In the genomic region with DNA sequence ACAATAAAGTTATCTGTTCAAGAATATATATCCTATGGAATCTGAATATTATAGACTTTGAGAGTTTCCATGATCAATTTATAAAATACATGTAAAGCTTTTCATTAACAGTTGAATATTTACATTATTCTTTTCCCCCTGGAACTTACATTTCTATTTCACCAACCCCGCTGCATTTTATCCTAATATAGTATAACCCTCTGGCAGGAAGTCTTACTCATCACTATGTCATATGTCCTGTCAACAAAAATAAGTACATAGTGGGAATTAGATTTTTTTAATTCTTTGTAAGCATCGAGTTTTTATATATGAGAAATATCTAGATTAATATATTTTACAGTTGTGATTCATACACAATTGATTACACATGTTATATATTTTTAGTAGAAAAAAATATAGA, we compare ENCODE assay signal across 2 cellular contexts.
TF ChIP-seq lines count a peak whose summit lies in the region.

No MANE protein-coding gene starts in this region.

TF ChIP-seq in SK-N-SH treated with all-trans-retinoic acid at 6 μM for 48 hours, 23 proteins besides CTCF, POLR2A, EP300 and RAD21 (continued from another document):
- TF ChIP-seq, protein P1, sequence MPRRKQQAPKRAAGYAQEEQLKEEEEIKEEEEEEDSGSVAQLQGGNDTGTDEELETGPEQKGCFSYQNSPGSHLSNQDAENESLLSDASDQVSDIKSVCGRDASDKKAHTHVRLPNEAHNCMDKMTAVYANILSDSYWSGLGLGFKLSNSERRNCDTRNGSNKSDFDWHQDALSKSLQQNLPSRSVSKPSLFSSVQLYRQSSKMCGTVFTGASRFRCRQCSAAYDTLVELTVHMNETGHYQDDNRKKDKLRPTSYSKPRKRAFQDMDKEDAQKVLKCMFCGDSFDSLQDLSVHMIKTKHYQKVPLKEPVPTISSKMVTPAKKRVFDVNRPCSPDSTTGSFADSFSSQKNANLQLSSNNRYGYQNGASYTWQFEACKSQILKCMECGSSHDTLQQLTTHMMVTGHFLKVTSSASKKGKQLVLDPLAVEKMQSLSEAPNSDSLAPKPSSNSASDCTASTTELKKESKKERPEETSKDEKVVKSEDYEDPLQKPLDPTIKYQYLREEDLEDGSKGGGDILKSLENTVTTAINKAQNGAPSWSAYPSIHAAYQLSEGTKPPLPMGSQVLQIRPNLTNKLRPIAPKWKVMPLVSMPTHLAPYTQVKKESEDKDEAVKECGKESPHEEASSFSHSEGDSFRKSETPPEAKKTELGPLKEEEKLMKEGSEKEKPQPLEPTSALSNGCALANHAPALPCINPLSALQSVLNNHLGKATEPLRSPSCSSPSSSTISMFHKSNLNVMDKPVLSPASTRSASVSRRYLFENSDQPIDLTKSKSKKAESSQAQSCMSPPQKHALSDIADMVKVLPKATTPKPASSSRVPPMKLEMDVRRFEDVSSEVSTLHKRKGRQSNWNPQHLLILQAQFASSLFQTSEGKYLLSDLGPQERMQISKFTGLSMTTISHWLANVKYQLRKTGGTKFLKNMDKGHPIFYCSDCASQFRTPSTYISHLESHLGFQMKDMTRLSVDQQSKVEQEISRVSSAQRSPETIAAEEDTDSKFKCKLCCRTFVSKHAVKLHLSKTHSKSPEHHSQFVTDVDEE (CRISPR knock-in tag; IDR thresholded peaks at IDR 0.05), result no peak
- TF ChIP-seq BACH2 (CRISPR knock-in tag; IDR thresholded peaks at IDR 0.05; ENCODE audit: borderline replicate concordance), result no peak

TF ChIP-seq in SK-N-SH, 30 proteins besides CTCF, POLR2A, EP300 and RAD21 (continued from another document):
- TF ChIP-seq, protein P2, sequence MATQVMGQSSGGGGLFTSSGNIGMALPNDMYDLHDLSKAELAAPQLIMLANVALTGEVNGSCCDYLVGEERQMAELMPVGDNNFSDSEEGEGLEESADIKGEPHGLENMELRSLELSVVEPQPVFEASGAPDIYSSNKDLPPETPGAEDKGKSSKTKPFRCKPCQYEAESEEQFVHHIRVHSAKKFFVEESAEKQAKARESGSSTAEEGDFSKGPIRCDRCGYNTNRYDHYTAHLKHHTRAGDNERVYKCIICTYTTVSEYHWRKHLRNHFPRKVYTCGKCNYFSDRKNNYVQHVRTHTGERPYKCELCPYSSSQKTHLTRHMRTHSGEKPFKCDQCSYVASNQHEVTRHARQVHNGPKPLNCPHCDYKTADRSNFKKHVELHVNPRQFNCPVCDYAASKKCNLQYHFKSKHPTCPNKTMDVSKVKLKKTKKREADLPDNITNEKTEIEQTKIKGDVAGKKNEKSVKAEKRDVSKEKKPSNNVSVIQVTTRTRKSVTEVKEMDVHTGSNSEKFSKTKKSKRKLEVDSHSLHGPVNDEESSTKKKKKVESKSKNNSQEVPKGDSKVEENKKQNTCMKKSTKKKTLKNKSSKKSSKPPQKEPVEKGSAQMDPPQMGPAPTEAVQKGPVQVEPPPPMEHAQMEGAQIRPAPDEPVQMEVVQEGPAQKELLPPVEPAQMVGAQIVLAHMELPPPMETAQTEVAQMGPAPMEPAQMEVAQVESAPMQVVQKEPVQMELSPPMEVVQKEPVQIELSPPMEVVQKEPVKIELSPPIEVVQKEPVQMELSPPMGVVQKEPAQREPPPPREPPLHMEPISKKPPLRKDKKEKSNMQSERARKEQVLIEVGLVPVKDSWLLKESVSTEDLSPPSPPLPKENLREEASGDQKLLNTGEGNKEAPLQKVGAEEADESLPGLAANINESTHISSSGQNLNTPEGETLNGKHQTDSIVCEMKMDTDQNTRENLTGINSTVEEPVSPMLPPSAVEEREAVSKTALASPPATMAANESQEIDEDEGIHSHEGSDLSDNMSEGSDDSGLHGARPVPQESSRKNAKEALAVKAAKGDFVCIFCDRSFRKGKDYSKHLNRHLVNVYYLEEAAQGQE (IDR thresholded peaks at IDR 0.05; ENCODE audit: low read depth, low read length), result no peak
- TF ChIP-seq, protein P3, sequence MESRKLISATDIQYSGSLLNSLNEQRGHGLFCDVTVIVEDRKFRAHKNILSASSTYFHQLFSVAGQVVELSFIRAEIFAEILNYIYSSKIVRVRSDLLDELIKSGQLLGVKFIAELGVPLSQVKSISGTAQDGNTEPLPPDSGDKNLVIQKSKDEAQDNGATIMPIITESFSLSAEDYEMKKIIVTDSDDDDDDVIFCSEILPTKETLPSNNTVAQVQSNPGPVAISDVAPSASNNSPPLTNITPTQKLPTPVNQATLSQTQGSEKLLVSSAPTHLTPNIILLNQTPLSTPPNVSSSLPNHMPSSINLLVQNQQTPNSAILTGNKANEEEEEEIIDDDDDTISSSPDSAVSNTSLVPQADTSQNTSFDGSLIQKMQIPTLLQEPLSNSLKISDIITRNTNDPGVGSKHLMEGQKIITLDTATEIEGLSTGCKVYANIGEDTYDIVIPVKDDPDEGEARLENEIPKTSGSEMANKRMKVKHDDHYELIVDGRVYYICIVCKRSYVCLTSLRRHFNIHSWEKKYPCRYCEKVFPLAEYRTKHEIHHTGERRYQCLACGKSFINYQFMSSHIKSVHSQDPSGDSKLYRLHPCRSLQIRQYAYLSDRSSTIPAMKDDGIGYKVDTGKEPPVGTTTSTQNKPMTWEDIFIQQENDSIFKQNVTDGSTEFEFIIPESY (IDR thresholded peaks at IDR 0.05; ENCODE audit: borderline replicate concordance, low read depth), result no peak
- no peak for TF ChIP-seq RCOR1 (IDR thresholded peaks at IDR 0.05; ENCODE audit: low read length)
- no peak for TF ChIP-seq GATA2 (CRISPR knock-in tag; IDR thresholded peaks at IDR 0.05)
- no peak for TF ChIP-seq RFX5 (IDR thresholded peaks at IDR 0.05; ENCODE audit: low read length)
- TF ChIP-seq MXI1 (IDR thresholded peaks at IDR 0.05; ENCODE audit: low read depth, low read length), result no peak
- TF ChIP-seq ELF1 (IDR thresholded peaks at IDR 0.05), result no peak
- TF ChIP-seq FOXJ3 (CRISPR knock-in tag; IDR thresholded peaks at IDR 0.05), result no peak
- TF ChIP-seq JUND (IDR thresholded peaks at IDR 0.05), result no peak; the same call in 1 of the 2 replicates
